Comparison of ENCODE assay signal across 1 cellular context in genomic region chr19:54470276-54470887, GRCh38.
A peak's percentile ranks its signal among the peaks of the same experiment; 100 is the strongest.
TF ChIP-seq lines count a peak whose summit lies in the region.

No MANE protein-coding gene starts in this region.

TF ChIP-seq in HepG2, 621 proteins besides CTCF, POLR2A, EP300 and RAD21:
- no peak for TF ChIP-seq SOX5 (CRISPR knock-in tag; IDR thresholded peaks at IDR 0.05; ENCODE audit: borderline replicate concordance)
- peak; percentile 55; the same call in 1 of the 2 replicates for TF ChIP-seq ZNF768 (CRISPR knock-in tag; IDR thresholded peaks at IDR 0.05)
- TF ChIP-seq FOXA3 (CRISPR knock-in tag; IDR thresholded peaks at IDR 0.05): no peak
- TF ChIP-seq, protein P1, sequence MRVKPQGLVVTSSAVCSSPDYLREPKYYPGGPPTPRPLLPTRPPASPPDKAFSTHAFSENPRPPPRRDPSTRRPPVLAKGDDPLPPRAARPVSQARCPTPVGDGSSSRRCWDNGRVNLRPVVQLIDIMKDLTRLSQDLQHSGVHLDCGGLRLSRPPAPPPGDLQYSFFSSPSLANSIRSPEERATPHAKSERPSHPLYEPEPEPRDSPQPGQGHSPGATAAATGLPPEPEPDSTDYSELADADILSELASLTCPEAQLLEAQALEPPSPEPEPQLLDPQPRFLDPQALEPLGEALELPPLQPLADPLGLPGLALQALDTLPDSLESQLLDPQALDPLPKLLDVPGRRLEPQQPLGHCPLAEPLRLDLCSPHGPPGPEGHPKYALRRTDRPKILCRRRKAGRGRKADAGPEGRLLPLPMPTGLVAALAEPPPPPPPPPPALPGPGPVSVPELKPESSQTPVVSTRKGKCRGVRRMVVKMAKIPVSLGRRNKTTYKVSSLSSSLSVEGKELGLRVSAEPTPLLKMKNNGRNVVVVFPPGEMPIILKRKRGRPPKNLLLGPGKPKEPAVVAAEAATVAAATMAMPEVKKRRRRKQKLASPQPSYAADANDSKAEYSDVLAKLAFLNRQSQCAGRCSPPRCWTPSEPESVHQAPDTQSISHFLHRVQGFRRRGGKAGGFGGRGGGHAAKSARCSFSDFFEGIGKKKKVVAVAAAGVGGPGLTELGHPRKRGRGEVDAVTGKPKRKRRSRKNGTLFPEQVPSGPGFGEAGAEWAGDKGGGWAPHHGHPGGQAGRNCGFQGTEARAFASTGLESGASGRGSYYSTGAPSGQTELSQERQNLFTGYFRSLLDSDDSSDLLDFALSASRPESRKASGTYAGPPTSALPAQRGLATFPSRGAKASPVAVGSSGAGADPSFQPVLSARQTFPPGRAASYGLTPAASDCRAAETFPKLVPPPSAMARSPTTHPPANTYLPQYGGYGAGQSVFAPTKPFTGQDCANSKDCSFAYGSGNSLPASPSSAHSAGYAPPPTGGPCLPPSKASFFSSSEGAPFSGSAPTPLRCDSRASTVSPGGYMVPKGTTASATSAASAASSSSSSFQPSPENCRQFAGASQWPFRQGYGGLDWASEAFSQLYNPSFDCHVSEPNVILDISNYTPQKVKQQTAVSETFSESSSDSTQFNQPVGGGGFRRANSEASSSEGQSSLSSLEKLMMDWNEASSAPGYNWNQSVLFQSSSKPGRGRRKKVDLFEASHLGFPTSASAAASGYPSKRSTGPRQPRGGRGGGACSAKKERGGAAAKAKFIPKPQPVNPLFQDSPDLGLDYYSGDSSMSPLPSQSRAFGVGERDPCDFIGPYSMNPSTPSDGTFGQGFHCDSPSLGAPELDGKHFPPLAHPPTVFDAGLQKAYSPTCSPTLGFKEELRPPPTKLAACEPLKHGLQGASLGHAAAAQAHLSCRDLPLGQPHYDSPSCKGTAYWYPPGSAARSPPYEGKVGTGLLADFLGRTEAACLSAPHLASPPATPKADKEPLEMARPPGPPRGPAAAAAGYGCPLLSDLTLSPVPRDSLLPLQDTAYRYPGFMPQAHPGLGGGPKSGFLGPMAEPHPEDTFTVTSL (CRISPR knock-in tag; IDR thresholded peaks at IDR 0.05; ENCODE audit: borderline replicate concordance): no peak
- no peak for TF ChIP-seq ZNF121 (CRISPR knock-in tag; IDR thresholded peaks at IDR 0.05)
- no peak for TF ChIP-seq IKZF1 (IDR thresholded peaks at IDR 0.05)
